ENCODE assay signal across 8 cellular contexts in genomic region chrX:49043220-49043986, GRCh38. TPM values are rescaled to one million over a fixed set of nuclear protein-coding genes. Genes with fewer than 3 reads are reported as not detected.
DNase-seq lines count a peak whose midpoint lies in the region; ATAC-seq, FAIRE-seq and TF ChIP-seq lines count a peak whose summit lies in the region.

TSS of gene TFE3 (minus strand) at chrX:49043357. CDS start at chrX:49043226, 131 bp downstream.

- H3K27ac ChIP-seq in RWPE2 (ENCODE audit: poor library complexity, severe bottlenecking) (peak within 1 kb of the TSS; percentile 90), fibroblast of lung (ENCODE audit: insufficient read depth, low read length) (peak within 1 kb of the TSS; percentile 92)

- DNase-seq in EL: peak; percentile 98
- DNase-seq in H54 (ENCODE audit: insufficient read length, low spot score): peak; percentile 54
- peak; percentile 93 for DNase-seq in LoVo (ENCODE audit: low spot score)
- peak; percentile 97 for DNase-seq in RWPE2 (ENCODE audit: low spot score)
- DNase-seq in activated T-helper 2 cell treated with anti-CD3 and anti-CD28 coated beads, Interferon-gamma antibody, Interleukin-2, Interleukin-4, amounts not matched to agents 10 μg/mL and 5 μg/mL and 100 μg/mL, durations not matched to agents 14 hours and 24 hours and 36 hours (ENCODE audit: low spot score): peak; percentile 94
- peak; percentile 98 to 99 for DNase-seq in fibroblast of lung (ENCODE audit: low read depth in 2 of 2)
- DNase-seq in naive thymus-derived CD8-positive, alpha-beta T cell: peak; percentile 83 to 98 (median 94)
- peak; percentile 85 to 97 (median 90) for DNase-seq in stimulated activated naive CD4-positive, alpha-beta T cell (lab: John Stamatoyannopoulos, UW)

- peak within 1 kb of the TSS; percentile 92 for H3K4me2 ChIP-seq in fibroblast of lung (ENCODE audit: extremely low read depth, insufficient read depth, low read length)

- H4K20me1 ChIP-seq in fibroblast of lung (ENCODE audit: control insufficient read depth, extremely low read depth, insufficient read depth, low read length): no peaks in the 10 kb centered on the region

- peaks cover 18% of the 10 kb centered on the region for H3K36me3 ChIP-seq in RWPE2 (ENCODE audit: low read depth)
- H3K36me3 ChIP-seq in fibroblast of lung (ENCODE audit: control insufficient read depth, insufficient read depth, low read length): peaks cover 10% of the 10 kb centered on the region

- ATAC-seq in RWPE2 (ENCODE audit: low read depth): peak; percentile 82
- peak; percentile 88 to 89 for ATAC-seq in naive thymus-derived CD8-positive, alpha-beta T cell

- H3K9me3 Mint-ChIP-seq in activated T-helper 2 cell treated with anti-CD3 and anti-CD28 coated beads, Interferon-gamma antibody, Interleukin-2, Interleukin-4, amounts not matched to agents 10 μg/mL and 5 μg/mL and 100 μg/mL, durations not matched to agents 14 hours and 24 hours and 36 hours: no peaks in the 10 kb centered on the region
- no peaks in the 10 kb centered on the region for H3K9me3 Mint-ChIP-seq in naive thymus-derived CD8-positive, alpha-beta T cell

- no peak for FAIRE-seq in H54 (lab: Jason Lieb, UNC)

- H3K4me1 ChIP-seq in RWPE2 (ENCODE audit: insufficient read depth, poor library complexity, severe bottlenecking) (peaks cover 10% of the 10 kb centered on the region), fibroblast of lung (ENCODE audit: control insufficient read depth, extremely low read depth, insufficient read depth, low read length) (peaks cover 7% of the 10 kb centered on the region)

- peaks cover 42% of the 10 kb centered on the region for H3K79me2 ChIP-seq in fibroblast of lung (ENCODE audit: control insufficient read depth, insufficient read depth, low read length)

- H3K27me3 ChIP-seq in RWPE2 (ENCODE audit: insufficient read depth, poor library complexity, severe bottlenecking) (no peaks in the 10 kb centered on the region), fibroblast of lung (ENCODE audit: control insufficient read depth, insufficient read depth, low read length) (no peaks in the 10 kb centered on the region)

- H3K4me1 Mint-ChIP-seq in activated T-helper 2 cell treated with anti-CD3 and anti-CD28 coated beads, Interferon-gamma antibody, Interleukin-2, Interleukin-4, amounts not matched to agents 10 μg/mL and 5 μg/mL and 100 μg/mL, durations not matched to agents 14 hours and 24 hours and 36 hours (ENCODE audit: low read depth): peaks cover 33% of the 10 kb centered on the region
- H3K4me1 Mint-ChIP-seq in naive thymus-derived CD8-positive, alpha-beta T cell: peaks cover 13 to 40% (median 35%) of the 10 kb centered on the region in 4 donors

- POLR2A ChIA-PET in naive thymus-derived CD8-positive, alpha-beta T cell (lab: Charles Lee): interaction anchor here (0.6 to 3.2 kb wide), 13 partner anchors 10 to 455 kb away, joined by 3 to 15 read pairs (median 4); partner anchors contain the start of genes CCDC120, GRIPAP1, OTUD5 and PRAF2

- peak within 1 kb of the TSS; percentile 85 for H3K9ac ChIP-seq in fibroblast of lung (ENCODE audit: insufficient read depth, low read length)

- TF ChIP-seq CTCF in RWPE2 (IDR thresholded peaks at IDR 0.05; ENCODE audit: poor library complexity, severe bottlenecking) (peak; percentile 74), fibroblast of lung (conservative IDR thresholded peaks at IDR 0.05 in 1 of 2, IDR thresholded peaks at IDR 0.05 in 1 of 2; ENCODE audit: low read depth in 1 of 2, low read length in 2 of 2) (peak; percentile 44 to 45)

- peak within 1 kb of the TSS; percentile 92 for H3K4me3 Mint-ChIP-seq in activated T-helper 2 cell treated with anti-CD3 and anti-CD28 coated beads, Interferon-gamma antibody, Interleukin-2, Interleukin-4, amounts not matched to agents 10 μg/mL and 5 μg/mL and 100 μg/mL, durations not matched to agents 14 hours and 24 hours and 36 hours (ENCODE audit: low read depth)
- peak within 1 kb of the TSS; percentile 81 to 94 (median 88) for H3K4me3 Mint-ChIP-seq in naive thymus-derived CD8-positive, alpha-beta T cell

- intact Hi-C loops in activated T-helper 2 cell treated with anti-CD3 and anti-CD28 coated beads, Interferon-gamma antibody, Interleukin-2, Interleukin-4, amounts not matched to agents 10 μg/mL and 5 μg/mL and 100 μg/mL, durations not matched to agents 14 hours and 24 hours and 36 hours (cut with micrococcal nuclease): loop anchor here (1.0 kb wide), 6 partner anchors 41 to 469 kb away; partner anchors contain the start of genes GRIPAP1, PIM2, PQBP1 and RBM3

- H2AFZ ChIP-seq in fibroblast of lung (ENCODE audit: low read length): peak within 1 kb of the TSS; percentile 64

- peaks cover 19% of the 10 kb centered on the region for H3K36me3 Mint-ChIP-seq in activated T-helper 2 cell treated with anti-CD3 and anti-CD28 coated beads, Interferon-gamma antibody, Interleukin-2, Interleukin-4, amounts not matched to agents 10 μg/mL and 5 μg/mL and 100 μg/mL, durations not matched to agents 14 hours and 24 hours and 36 hours (ENCODE audit: low read depth)
- peaks cover 0 to 12% (median 3%) of the 10 kb centered on the region in 3 donors for H3K36me3 Mint-ChIP-seq in naive thymus-derived CD8-positive, alpha-beta T cell

- H3K9me3 ChIP-seq in RWPE2 (ENCODE audit: severe bottlenecking): no peaks in the 10 kb centered on the region
- H3K9me3 ChIP-seq in fibroblast of lung (ENCODE audit: control insufficient read depth, insufficient read depth, low read depth, low read length): no peaks in the 10 kb centered on the region

- TF ChIP-seq POLR2A in H54 (IDR thresholded peaks at IDR 0.05; ENCODE audit: low read depth, low read length): peak; percentile 49; the same call in 1 of the 2 replicates

- H3K27ac Mint-ChIP-seq in activated T-helper 2 cell treated with anti-CD3 and anti-CD28 coated beads, Interferon-gamma antibody, Interleukin-2, Interleukin-4, amounts not matched to agents 10 μg/mL and 5 μg/mL and 100 μg/mL, durations not matched to agents 14 hours and 24 hours and 36 hours: peak within 1 kb of the TSS; percentile 94
- H3K27ac Mint-ChIP-seq in naive thymus-derived CD8-positive, alpha-beta T cell: peak within 1 kb of the TSS; percentile 83 to 96 (median 94)

- H3K4me3 ChIP-seq in RWPE2 (ENCODE audit: severe bottlenecking): peak within 1 kb of the TSS; percentile 70
- peak within 1 kb of the TSS; percentile 72 to 94 (median 76) for H3K4me3 ChIP-seq in fibroblast of lung (replicated peaks in 1 of 4; ENCODE audit: control extremely low read depth in 1 of 4, insufficient read depth in 1 of 4, low read depth in 3 of 4, low read length in 4 of 4)

- H3K27me3 Mint-ChIP-seq in activated T-helper 2 cell treated with anti-CD3 and anti-CD28 coated beads, Interferon-gamma antibody, Interleukin-2, Interleukin-4, amounts not matched to agents 10 μg/mL and 5 μg/mL and 100 μg/mL, durations not matched to agents 14 hours and 24 hours and 36 hours (ENCODE audit: low read depth): no peaks in the 10 kb centered on the region
- no peaks in the 10 kb centered on the region for H3K27me3 Mint-ChIP-seq in naive thymus-derived CD8-positive, alpha-beta T cell

RNA-seq across cellular contexts. Expression of gene TFE3, which starts in this region (rescaled TPM):
- 28.4 and 28.5 TPM in 2 replicates for total RNA-seq in activated T-helper 2 cell treated with anti-CD3 and anti-CD28 coated beads, Interferon-gamma antibody, Interleukin-2, Interleukin-4, amounts not matched to agents 10 μg/mL and 5 μg/mL and 100 μg/mL, durations not matched to agents 14 hours and 24 hours and 36 hours
- total RNA-seq in fibroblast of lung: 24.7 and 36.8 TPM in 2 replicates
- polyA plus RNA-seq in fibroblast of lung: 18.9 and 22.2 TPM in 2 replicates
- 59.2 and 65.5 TPM in 2 replicates for polyA plus RNA-seq in fibroblast of lung (2012)
- polyA minus RNA-seq in fibroblast of lung (ENCODE audit: low replicate concordance): 66.1 and 92.1 TPM in 2 replicates
- 10 to 100 TPM; 31.0 to 34.4 TPM for total RNA-seq in naive thymus-derived CD8-positive, alpha-beta T cell
- 1 to 10 TPM; 2.6 to 4.4 (median 3.5) TPM for polyA plus RNA-seq in naive thymus-derived CD8-positive, alpha-beta T cell

Comparison
In these comparisons a context has a peak if more than half of its experiments do, and no peak if none do; other contexts are left out.
1. Peak in every context shown above with its lines: DNase-seq, ATAC-seq, H3K4me3 ChIP-seq and H3K27ac ChIP-seq.